8 cellular contexts compared by ENCODE assay signal in genomic region chr4:127623755-127624087, GRCh38. TPM values are rescaled to one million over a fixed set of nuclear protein-coding genes. Genes with fewer than 3 reads are reported as not detected.
DNase-seq lines count a peak whose midpoint lies in the region; ATAC-seq and TF ChIP-seq lines count a peak whose summit lies in the region.

No MANE protein-coding gene starts in this region.

- H3K4me1 Mint-ChIP-seq in T-cell = peaks cover 0 to 12% (median 5%) of the 10 kb centered on the region in 3 donors

- peaks cover 41 to 47% of the 10 kb centered on the region in 2 donors for H3K27me3 Mint-ChIP-seq in T-cell

- peak overlapping the region in 2 of 3 donors; percentile 9 to 53 for H3K4me3 Mint-ChIP-seq in T-cell

- H3K27ac ChIP-seq in prostate gland = peak overlapping the region in 1 of 2 donors; percentile 20

- no peaks in the 10 kb centered on the region for H3K27me3 ChIP-seq in prostate gland (replicated peaks; ENCODE audit: insufficient read depth)

- H3K9me3 Mint-ChIP-seq in T-cell = peaks cover 2 to 5% (median 3%) of the 10 kb centered on the region in 3 donors

- intact Hi-C loops in prostate gland (cut with DNase I) = no loop called here

- no peak for ATAC-seq in T-cell (replicated peaks in 1 of 4)
- no peak for ATAC-seq in GM21737 (IDR thresholded peaks at IDR 0.05; ENCODE audit: unreplicated experiment)
- ATAC-seq in GM18505 (IDR thresholded peaks at IDR 0.05; ENCODE audit: unreplicated experiment) = no peak

- DNase-seq in T-cell = no peak
- DNase-seq in foreskin fibroblast = peak; percentile 31 to 73
- no peak for DNase-seq in prostate gland (ENCODE audit: low spot score)
- DNase-seq in NCI-H226 = no peak
- no peak for DNase-seq in NOMO-1 (lab: John Stamatoyannopoulos, UW; ENCODE audit: unreplicated experiment in 2 of 2)

- H3K36me3 ChIP-seq in prostate gland = no peaks in the 10 kb centered on the region

- no peaks in the 10 kb centered on the region for H3K4me1 ChIP-seq in prostate gland (replicated peaks)

- no peak for TF ChIP-seq CTCF in foreskin fibroblast (IDR thresholded peaks at IDR 0.05; ENCODE audit: low read depth, low read length)
- TF ChIP-seq CTCF in prostate gland (IDR thresholded peaks at IDR 0.05) = no peak

- no peak overlapping the region for H3K27ac Mint-ChIP-seq in T-cell

- H3K4me3 ChIP-seq in GM08714 (ENCODE audit: low read length) (peak overlapping the region; percentile 56), foreskin fibroblast (ENCODE audit: low read depth in 1 of 2, low read length in 2 of 2) (peak overlapping the region; percentile 61 to 76), prostate gland (peak overlapping the region; percentile 34 to 40)

- TF ChIP-seq POLR2A in prostate gland (IDR thresholded peaks at IDR 0.05) (no peak), GM18505 (IDR thresholded peaks at IDR 0.05; ENCODE audit: borderline replicate concordance, extremely low read depth, insufficient read depth, insufficient read length) (no peak)

- WGBS in prostate gland = 4% methylated on average over 8 of the region's 8 CpGs

- H3K9me3 ChIP-seq in prostate gland = no peaks in the 10 kb centered on the region

- H3K36me3 Mint-ChIP-seq in T-cell = no peaks in the 10 kb centered on the region

- POLR2A ChIA-PET in T-cell (lab: Charles Lee) = no interaction called here

- CTCF ChIA-PET in T-cell (lab: Charles Lee) = interaction anchor here in 1 of 2 donors (0.7 kb wide), 1 partner anchor 182 kb away, joined by 3 read pairs; no protein-coding TSS in a partner anchor

RNA-seq across cellular contexts. Expression of gene INTU, which starts 9.0 kb away (rescaled TPM):
- under 1 TPM in 3 of 5 donors, not detected in 2; 0.13 to 0.44 (median 0.19) TPM for total RNA-seq in T-cell
- total RNA-seq in prostate gland = 10 to 100 TPM in 1 of 2 donors, 1 to 10 TPM in 1; 6.1 to 13.9 TPM

Comparison
In these comparisons a context has a peak if more than half of its experiments do, and no peak if none do; other contexts are left out.
1. DNase-seq: peak in foreskin fibroblast (2 of 2); none in T-cell (0 of 34), prostate gland (single experiment), NCI-H226 (single experiment) and NOMO-1 (0 of 2).
2. RNA of gene INTU, which starts 9.0 kb away (total RNA-seq): 6.1 to 13.9 TPM in prostate gland; 0.13 to 0.44 TPM in T-cell; every median in the first group is over 4 times any median in the second.
3. Peak in every context shown above with its lines, with median percentiles within 50 percentile points of each other: H3K4me3 ChIP-seq.